In the genomic region with DNA sequence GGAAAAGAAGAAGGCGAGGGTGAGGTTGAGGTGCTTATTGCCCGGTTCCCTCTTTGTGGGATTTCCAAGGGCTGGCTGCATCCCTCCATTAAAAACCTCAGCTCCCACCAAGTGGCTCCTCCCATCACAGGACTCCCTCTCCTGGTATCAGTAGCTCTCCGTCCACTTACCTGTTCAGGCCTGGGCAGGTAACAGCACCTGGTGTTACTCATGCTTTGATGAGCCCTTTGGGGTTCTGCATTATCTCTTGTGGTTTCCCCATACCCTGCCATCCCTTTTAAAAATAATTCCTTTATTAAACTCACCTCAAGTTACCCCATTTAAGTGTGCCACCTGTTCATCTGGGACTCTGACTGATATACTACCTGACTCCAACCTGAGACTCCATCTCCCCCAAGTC, we compare ENCODE assay signal across 28 cellular contexts. TPM values are rescaled to one million over a fixed set of nuclear protein-coding genes. Genes with fewer than 3 reads are reported as not detected.
DNase-seq lines count a peak whose midpoint lies in the region; ATAC-seq, FAIRE-seq and TF ChIP-seq lines count a peak whose summit lies in the region.
"Had no signal": no experiment of that assay in that cellular context is flagged by ENCODE, and none has a peak within 500 bp of the region (broad histone marks: within the 10 kb centered on the region; RNA-seq: fewer than 3 reads in every experiment).

No MANE protein-coding gene starts in this region.

- H4K8ac ChIP-seq in IMR-90 (ENCODE audit: low read depth in 2 of 2, low read length in 2 of 2), result no peak overlapping the region

- TF ChIP-seq RAD21 in IMR-90 (IDR thresholded peaks at IDR 0.05; ENCODE audit: low read length), result no peak

- ATAC-seq in IMR-90 (ENCODE audit: low read depth) (no peak), GM18511 (IDR thresholded peaks at IDR 0.05; ENCODE audit: unreplicated experiment) (no peak)
- ATAC-seq: GM12878 had no signal

- H3K18ac ChIP-seq in IMR-90 (ENCODE audit: low read depth, low read length), result no peak overlapping the region; the same call in 1 of the 2 replicates

- H2BK120ac ChIP-seq in IMR-90 (ENCODE audit: low read depth, low read length), result no peak overlapping the region

- BruUV-seq in IMR-90 (replicated peaks; lab: Mats Ljungman, UMichigan), result no TSS peak

- H3K9me1 ChIP-seq in IMR-90 (ENCODE audit: insufficient read depth, low read length), result peaks cover 12% of the 10 kb centered on the region

- H3K27me3 ChIP-seq in IMR-90 (ENCODE audit: control insufficient read depth, insufficient read depth, low read length), result 0 out of 2 replicates have a peak, but pooled peaks cover 3% of the 10 kb centered on the region
- no peaks in the 10 kb centered on the region for H3K27me3 ChIP-seq in bronchial epithelial cell (ENCODE audit: control insufficient read depth, insufficient read depth, low read length)
- peaks cover 5% of the 10 kb centered on the region for H3K27me3 ChIP-seq in HAP-1 (ENCODE audit: low read depth)
- H3K27me3 ChIP-seq: BLaER1 had no signal

- CTCF ChIA-PET in IMR-90 (lab: Yijun Ruan, JAX), result no interaction called here
- CTCF ChIA-PET in activated naive CD4-positive, alpha-beta T cell treated with anti-CD3 and anti-CD28 coated beads, Interleukin-2, amount 10 ng/mL, durations not matched to agents 7 days and 5 days (lab: Charles Lee), result no interaction called here

- H3K27ac Mint-ChIP-seq in glutamatergic neuron (ENCODE audit: unreplicated experiment), result peak overlapping the region; percentile 7
- no peak overlapping the region for H3K27ac Mint-ChIP-seq in activated naive CD4-positive, alpha-beta T cell treated with anti-CD3 and anti-CD28 coated beads, Interleukin-2, amount 10 ng/mL, durations not matched to agents 7 days and 5 days
- H3K27ac Mint-ChIP-seq: CD4-positive, alpha-beta memory T cell had no signal

- H3K9ac ChIP-seq in IMR-90 (ENCODE audit: low read depth, low read length), result no peak overlapping the region
- H3K9ac ChIP-seq: BLaER1 had no signal

- H3K56ac ChIP-seq in IMR-90 (ENCODE audit: extremely low read depth, insufficient read depth, low read length), result no peak overlapping the region

- H2AFZ ChIP-seq in IMR-90 (replicated peaks; ENCODE audit: low read length, poor library complexity), result no peak overlapping the region

- no peaks in the 10 kb centered on the region for H3K9me3 Mint-ChIP-seq in glutamatergic neuron (ENCODE audit: unreplicated experiment)
- peaks cover 28% of the 10 kb centered on the region for H3K9me3 Mint-ChIP-seq in activated naive CD4-positive, alpha-beta T cell treated with anti-CD3 and anti-CD28 coated beads, Interleukin-2, amount 10 ng/mL, durations not matched to agents 7 days and 5 days
- H3K9me3 Mint-ChIP-seq: CD4-positive, CD25-positive, alpha-beta regulatory T cell; CD8-positive, alpha-beta memory T cell had no signal

- DNase-seq in IMR-90 (no peak), bronchial epithelial cell (ENCODE audit: low read depth) (peak; percentile 28), epithelial cell of esophagus (ENCODE audit: low read depth) (peak; percentile 35), glutamatergic neuron (no peak), HAP-1 (ENCODE audit: low spot score in 2 of 2) (no peak)
- DNase-seq in activated naive CD4-positive, alpha-beta T cell treated with anti-CD3 and anti-CD28 coated beads, Interleukin-2, amount 10 ng/mL, durations not matched to agents 7 days and 5 days, result no peak
- DNase-seq: 8988T; ACHN; BE2C; C1 segment of cervical spinal cord; CD4-positive, alpha-beta memory T cell; CD4-positive, CD25-positive, alpha-beta regulatory T cell; CD8-positive, alpha-beta memory T cell; COR-L47; DMS 273 treated with DMSO at 0.1 percent for 48 hours; DMS153; DMS53; DMS79; DND-41; EL; GDM1 had no signal

- H2AK5ac ChIP-seq in IMR-90 (ENCODE audit: low read depth, low read length), result peak overlapping the region; percentile 40; the same call in 1 of the 2 replicates

- peaks cover 3% of the 10 kb centered on the region for H3K27me3 Mint-ChIP-seq in glutamatergic neuron (ENCODE audit: unreplicated experiment)
- H3K27me3 Mint-ChIP-seq in activated naive CD4-positive, alpha-beta T cell treated with anti-CD3 and anti-CD28 coated beads, Interleukin-2, amount 10 ng/mL, durations not matched to agents 7 days and 5 days, result peaks cover 23% of the 10 kb centered on the region
- H3K27me3 Mint-ChIP-seq: CD4-positive, alpha-beta memory T cell; CD8-positive, alpha-beta memory T cell had no signal

- no CpG with 5 or more reads among the region's 3 CpGs for WGBS in IMR-90 (ENCODE audit: extremely low coverage in 2 of 2, insufficient read length in 1 of 2), 2 experiments

- H3K4me3 ChIP-seq in IMR-90 (ENCODE audit: insufficient read depth, low read depth, low read length) (no peak overlapping the region), bronchial epithelial cell (ENCODE audit: low read depth, low read length) (no peak overlapping the region), epithelial cell of esophagus (ENCODE audit: low read length) (no peak overlapping the region), HAP-1 (no peak overlapping the region)
- H3K4me3 ChIP-seq: BLaER1, GM12878 had no signal

- in situ Hi-C loops in IMR-90 (cut with MboI; ENCODE audit: low sequenced_read_pairs) (no loop called here), HAP-1 (cut with MboI; ENCODE audit: low sequenced_read_pairs) (no loop called here)

- peaks cover 12% of the 10 kb centered on the region for H3K36me3 Mint-ChIP-seq in glutamatergic neuron (ENCODE audit: unreplicated experiment)
- peaks cover 28% of the 10 kb centered on the region for H3K36me3 Mint-ChIP-seq in activated naive CD4-positive, alpha-beta T cell treated with anti-CD3 and anti-CD28 coated beads, Interleukin-2, amount 10 ng/mL, durations not matched to agents 7 days and 5 days
- H3K36me3 Mint-ChIP-seq: CD4-positive, CD25-positive, alpha-beta regulatory T cell had no signal

- no peak overlapping the region for H3K27ac ChIP-seq in IMR-90 (ENCODE audit: insufficient read depth, low read length)
- H3K27ac ChIP-seq: BLaER1 had no signal

- H3K4me3 Mint-ChIP-seq in glutamatergic neuron (ENCODE audit: unreplicated experiment), result no peak overlapping the region
- H3K4me3 Mint-ChIP-seq in activated naive CD4-positive, alpha-beta T cell treated with anti-CD3 and anti-CD28 coated beads, Interleukin-2, amount 10 ng/mL, durations not matched to agents 7 days and 5 days, result no peak overlapping the region
- H3K4me3 Mint-ChIP-seq: CD4-positive, CD25-positive, alpha-beta regulatory T cell; CD8-positive, alpha-beta memory T cell had no signal

- no peaks in the 10 kb centered on the region for H3K36me3 ChIP-seq in IMR-90 (ENCODE audit: control insufficient read depth, insufficient read depth, low read length)
- no peaks in the 10 kb centered on the region for H3K36me3 ChIP-seq in bronchial epithelial cell (ENCODE audit: control insufficient read depth, insufficient read depth, low read length)
- no peaks in the 10 kb centered on the region for H3K36me3 ChIP-seq in HAP-1 (replicated peaks)
- H3K36me3 ChIP-seq: BE2C, BLaER1 had no signal

- no peaks in the 10 kb centered on the region for H3K79me1 ChIP-seq in IMR-90 (ENCODE audit: low read depth in 1 of 2, low read length in 2 of 2)

- H3K14ac ChIP-seq in IMR-90 (replicated peaks; ENCODE audit: low read depth, low read length), result no peak overlapping the region

- dilution Hi-C loops in IMR-90 (cut with HindIII; ENCODE audit: low sequenced_read_pairs, unreplicated experiment), result no loop called here

- FAIRE-seq in bronchial epithelial cell (lab: Jason Lieb, UNC), result peak; percentile 52
- FAIRE-seq: A204.1, GM12878, GM12892, GM18507, GM19239 had no signal

- no peak for TF ChIP-seq POLR2A in IMR-90 (IDR thresholded peaks at IDR 0.05; ENCODE audit: low read depth, low read length)

- peaks cover 4% of the 10 kb centered on the region for H3K9me3 ChIP-seq in IMR-90 (ENCODE audit: control insufficient read depth, insufficient read depth, low read length)
- H3K9me3 ChIP-seq in HAP-1, result peaks cover 5% of the 10 kb centered on the region; the same call in 1 of the 2 replicates
- H3K9me3 ChIP-seq: BE2C had no signal

- intact Hi-C loops in IMR-90 (cut with micrococcal nuclease), result loop anchor here (2.0 kb wide), 1 partner anchor 17 kb away; the partner anchor contains the start of gene TGFBR1

- POLR2A ChIA-PET in IMR-90 (lab: Charles Lee; ENCODE audit: unreplicated experiment), result no interaction called here

- peak overlapping the region; percentile 76; the same call in 2 of the 3 replicates for H2BK15ac ChIP-seq in IMR-90 (ENCODE audit: low read depth, low read length)

- no peak overlapping the region for H2AK9ac ChIP-seq in IMR-90 (replicated peaks; ENCODE audit: low read depth, low read length, poor library complexity)

- peaks cover 12% of the 10 kb centered on the region for H3K4me1 ChIP-seq in IMR-90 (ENCODE audit: control insufficient read depth, insufficient read depth, low read length)
- no peaks in the 10 kb centered on the region for H3K4me1 ChIP-seq in HAP-1
- H3K4me1 ChIP-seq: BE2C had no signal

- H3K4me2 ChIP-seq in IMR-90 (ENCODE audit: low read depth, low read length), result no peak overlapping the region
- H3K4me2 ChIP-seq: BLaER1 had no signal

- H2BK20ac ChIP-seq in IMR-90 (ENCODE audit: low read depth, low read length), result no peak overlapping the region; the same call in 1 of the 2 replicates

- no peak overlapping the region for H4K5ac ChIP-seq in IMR-90 (ENCODE audit: low read depth, low read length)

- peak overlapping the region; percentile 22; the same call in 1 of the 2 replicates for H3K4ac ChIP-seq in IMR-90 (ENCODE audit: low read depth, low read length)

- H2BK5ac ChIP-seq in IMR-90 (ENCODE audit: low read depth, low read length, poor library complexity, severe bottlenecking), result no peak overlapping the region

- TF ChIP-seq CTCF in IMR-90 (conservative IDR thresholded peaks at IDR 0.05; ENCODE audit: low read depth, low read length) (no peak), bronchial epithelial cell (IDR thresholded peaks at IDR 0.05; ENCODE audit: insufficient read depth, low read length, severe bottlenecking) (no peak), epithelial cell of esophagus (IDR thresholded peaks at IDR 0.05; ENCODE audit: insufficient read depth, low read depth, low read length, missing control alignments) (no peak), glutamatergic neuron (IDR thresholded peaks at IDR 0.05; ENCODE audit: partially characterized antibody, unreplicated experiment) (no peak)

- no peak overlapping the region for H3K23ac ChIP-seq in IMR-90 (ENCODE audit: low read depth, low read length)

- peak overlapping the region; percentile 11; the same call in 1 of the 2 replicates for H4K91ac ChIP-seq in IMR-90 (ENCODE audit: insufficient read depth, low read depth, low read length)

- H4K20me1 ChIP-seq in IMR-90 (ENCODE audit: insufficient read depth, low read length), result no peaks in the 10 kb centered on the region
- H4K20me1 ChIP-seq: BLaER1 had no signal

- H3K4me1 Mint-ChIP-seq in glutamatergic neuron (ENCODE audit: low read depth, unreplicated experiment), result no peaks in the 10 kb centered on the region
- H3K4me1 Mint-ChIP-seq in activated naive CD4-positive, alpha-beta T cell treated with anti-CD3 and anti-CD28 coated beads, Interleukin-2, amount 10 ng/mL, durations not matched to agents 7 days and 5 days, result peaks cover 39% of the 10 kb centered on the region

RNA-seq across cellular contexts. Expression of gene TGFBR1, which starts 17.5 kb away (rescaled TPM):
- 57.8 and 75.3 TPM in 2 replicates for total RNA-seq in IMR-90 (2012; rRNA removed)
- polyA plus RNA-seq in IMR-90 (2012; rRNA removed), result 10.2 and 15.1 TPM in 2 replicates
- 7.8 and 11.8 TPM in 2 replicates for polyA plus RNA-seq in IMR-90 (2012; cell fraction: cytosol; rRNA removed)
- 1.8 and 11.2 TPM in 2 replicates for polyA plus RNA-seq in IMR-90 (2012; cell fraction: nucleus; rRNA removed; ENCODE audit: low replicate concordance)
- 58.9 and 110 TPM in 2 replicates for total RNA-seq in bronchial epithelial cell
- total RNA-seq in glutamatergic neuron (ENCODE audit: unreplicated experiment), result 207 TPM

Comparison
In these comparisons a context has a peak if more than half of its experiments do, and no peak if none do; other contexts are left out.
1. DNase-seq: peak in bronchial epithelial cell (single experiment) and epithelial cell of esophagus (single experiment); none in IMR-90 (single experiment), glutamatergic neuron (single experiment), HAP-1 (0 of 2) and activated naive CD4-positive, alpha-beta T cell treated with anti-CD3 and anti-CD28 coated beads, Interleukin-2, amount 10 ng/mL, durations not matched to agents 7 days and 5 days (single experiment).